18 cellular contexts compared by ENCODE assay signal in genomic region chr15:38406451-38406850, GRCh38. TPM values are rescaled to one million over a fixed set of nuclear protein-coding genes. Genes with fewer than 3 reads are reported as not detected.
DNase-seq lines count a peak whose midpoint lies in the region; ATAC-seq and TF ChIP-seq lines count a peak whose summit lies in the region.
"Had no signal": no experiment of that assay in that cellular context is flagged by ENCODE, and none has a peak within 500 bp of the region (broad histone marks: within the 10 kb centered on the region; RNA-seq: fewer than 3 reads in every experiment).

No MANE protein-coding gene starts in this region.

- H3K9me3 ChIP-seq in adipocyte (ENCODE audit: control insufficient read depth, low read length) (no peaks in the 10 kb centered on the region), upper lobe of left lung (no peaks in the 10 kb centered on the region)
- H3K9me3 ChIP-seq: MG63 had no signal

- H3K4me3 Mint-ChIP-seq in GM23338: no peak overlapping the region
- H3K4me3 Mint-ChIP-seq: B cell; CD4-positive, alpha-beta T cell had no signal

- H3K36me3 ChIP-seq in GM23338 (ENCODE audit: insufficient read depth) (no peaks in the 10 kb centered on the region), adipocyte (ENCODE audit: control insufficient read depth, insufficient read depth, low read length, severe bottlenecking) (no peaks in the 10 kb centered on the region), upper lobe of left lung (no peaks in the 10 kb centered on the region)
- H3K36me3 ChIP-seq: MG63 had no signal

- H3K9me2 ChIP-seq in GM23338 (ENCODE audit: insufficient read depth): no peaks in the 10 kb centered on the region

- no peak for TF ChIP-seq CTCF in GM23338 (conservative IDR thresholded peaks at IDR 0.05; ENCODE audit: low read depth in 2 of 2)
- TF ChIP-seq CTCF in upper lobe of left lung (IDR thresholded peaks at IDR 0.05): no peak

- peak; percentile 12 for DNase-seq in activated CD4-positive, alpha-beta T cell treated with anti-CD3 and anti-CD28 coated beads for 48 hours
- no peak for DNase-seq in activated CD4-positive, alpha-beta T cell treated with anti-CD3 and anti-CD28 coated beads, Interleukin-2, amount 50 U/mL, for 1 hour
- DNase-seq in GM23338 (ENCODE audit: low spot score): no peak
- DNase-seq in adipocyte (ENCODE audit: low read depth): no peak
- DNase-seq in iris pigment epithelial cell (ENCODE audit: low read depth): peak; percentile 41
- no peak for DNase-seq in COLO668 (lab: John Stamatoyannopoulos, UW; ENCODE audit: unreplicated experiment)
- no peak for DNase-seq in NCI-H446 (lab: John Stamatoyannopoulos, UW)
- DNase-seq in upper lobe of left lung: no peak
- DNase-seq: CD4-positive, alpha-beta T cell; DMS79 treated with DMSO at 0.1 percent for 48 hours; GF-D8; MG63; NCI-H1092 treated with DMSO at 0.1 percent for 48 hours; NCI-H1694; NCI-H510A; SHP77 treated with DMSO at 0.1 percent for 48 hours had no signal

- H3K4me3 ChIP-seq in GM23338 (no peak overlapping the region), adipocyte (ENCODE audit: low read length) (peak overlapping the region; percentile 45), upper lobe of left lung (no peak overlapping the region)
- H3K4me3 ChIP-seq: MG63 had no signal

- no peaks in the 10 kb centered on the region for H3K36me3 Mint-ChIP-seq in GM23338 (ENCODE audit: low read depth)

- H3K27ac ChIP-seq in GM23338 (ENCODE audit: low read depth) (no peak overlapping the region), upper lobe of left lung (no peak overlapping the region)
- H3K27ac ChIP-seq: KMS-11 had no signal

- H2AFZ ChIP-seq in GM23338: 0 out of 2 replicates have a peak overlapping the region, but pooled peaks have one; percentile 60

- H3K9me3 Mint-ChIP-seq in GM23338: peaks cover 11% of the 10 kb centered on the region; the same call in 1 of the 3 replicates

- H3F3A ChIP-seq in GM23338 (replicated peaks; ENCODE audit: low read depth): no peaks in the 10 kb centered on the region

- peaks cover 3% of the 10 kb centered on the region; the same call in 1 of the 3 replicates for H3K4me1 Mint-ChIP-seq in GM23338
- H3K4me1 Mint-ChIP-seq: B cell had no signal

- no peak for ATAC-seq in GM23338
- no peak for ATAC-seq in upper lobe of left lung (ENCODE audit: low FRiP score in 2 of 2)

- no peak for TF ChIP-seq POLR2A in upper lobe of left lung (IDR thresholded peaks at IDR 0.05)

- H3K27ac Mint-ChIP-seq in GM23338: no peak overlapping the region
- H3K27ac Mint-ChIP-seq: B cell; CD4-positive, alpha-beta T cell had no signal

- no peak overlapping the region for H3K9ac ChIP-seq in adipocyte (ENCODE audit: low read length)
- H3K9ac ChIP-seq: KMS-11 had no signal

- no peaks in the 10 kb centered on the region for H3K79me2 ChIP-seq in GM23338 (replicated peaks; ENCODE audit: insufficient read depth)

- no peak overlapping the region for H3K4me2 ChIP-seq in GM23338
- H3K4me2 ChIP-seq: KMS-11 had no signal

- no peak for TF ChIP-seq EP300 in upper lobe of left lung (IDR thresholded peaks at IDR 0.05)

- H4K20me1 ChIP-seq in GM23338 (replicated peaks; ENCODE audit: insufficient read depth): no peaks in the 10 kb centered on the region

- 69 to 74% methylated on average over 7 of the region's 7 CpGs for WGBS in upper lobe of left lung, 2 donors

- H3K4me1 ChIP-seq in GM23338 (ENCODE audit: insufficient read depth) (no peaks in the 10 kb centered on the region), adipocyte (ENCODE audit: control insufficient read depth, insufficient read depth, low read length) (peaks cover 6% of the 10 kb centered on the region), upper lobe of left lung (no peaks in the 10 kb centered on the region)

- H3K27me3 Mint-ChIP-seq in GM23338 (ENCODE audit: insufficient read depth, low read depth, poor library complexity): no peaks in the 10 kb centered on the region

- no peaks in the 10 kb centered on the region for H3K27me3 ChIP-seq in GM23338 (ENCODE audit: insufficient read depth)
- H3K27me3 ChIP-seq in adipocyte (replicated peaks; ENCODE audit: control insufficient read depth, insufficient read depth, low read length): no peaks in the 10 kb centered on the region
- H3K27me3 ChIP-seq in upper lobe of left lung: no peaks in the 10 kb centered on the region
- H3K27me3 ChIP-seq: MG63 had no signal

TF ChIP-seq in GM23338, 12 proteins besides CTCF, POLR2A, EP300 and RAD21 (continues in another document):
- TF ChIP-seq ZNF114 (CRISPR knock-in tag; IDR thresholded peaks at IDR 0.05) (no peak), EZH2 (IDR thresholded peaks at IDR 0.05; ENCODE audit: low read depth, unreplicated experiment) (no peak), REST (IDR thresholded peaks at IDR 0.05; ENCODE audit: unreplicated experiment) (no peak), ZNF331 (CRISPR knock-in tag; IDR thresholded peaks at IDR 0.05; ENCODE audit: low read depth) (no peak), JUNB (IDR thresholded peaks at IDR 0.05; ENCODE audit: unreplicated experiment) (no peak)

RNA-seq across cellular contexts. Expression of gene FAM98B, which starts 47.5 kb away (rescaled TPM):
- total RNA-seq in GM23338 (2014; rRNA removed; shearing (Covaris generic)): 30.8 and 32.5 TPM in 2 replicates
- 10.1 and 11.6 TPM in 2 replicates for polyA plus RNA-seq in GM23338 (2016; fragmentation: Nextera tagmentation; extraction: Ambion mirVana)
- total RNA-seq in upper lobe of left lung: 10 to 100 TPM in 4 of 6 donors, 1 to 10 TPM in 2; 2.2 to 30.4 (median 15.8) TPM

Comparison
In these comparisons a context has a peak if more than half of its experiments do, and no peak if none do; other contexts are left out.
1. DNase-seq: peak in activated CD4-positive, alpha-beta T cell treated with anti-CD3 and anti-CD28 coated beads for 48 hours (single experiment) and iris pigment epithelial cell (single experiment); none in activated CD4-positive, alpha-beta T cell treated with anti-CD3 and anti-CD28 coated beads, Interleukin-2, amount 50 U/mL, for 1 hour (single experiment), GM23338 (single experiment), adipocyte (single experiment), COLO668 (single experiment), NCI-H446 (0 of 2) and upper lobe of left lung (0 of 2).